Comparison of ENCODE assay signal across 8 cellular contexts in the genomic region with DNA sequence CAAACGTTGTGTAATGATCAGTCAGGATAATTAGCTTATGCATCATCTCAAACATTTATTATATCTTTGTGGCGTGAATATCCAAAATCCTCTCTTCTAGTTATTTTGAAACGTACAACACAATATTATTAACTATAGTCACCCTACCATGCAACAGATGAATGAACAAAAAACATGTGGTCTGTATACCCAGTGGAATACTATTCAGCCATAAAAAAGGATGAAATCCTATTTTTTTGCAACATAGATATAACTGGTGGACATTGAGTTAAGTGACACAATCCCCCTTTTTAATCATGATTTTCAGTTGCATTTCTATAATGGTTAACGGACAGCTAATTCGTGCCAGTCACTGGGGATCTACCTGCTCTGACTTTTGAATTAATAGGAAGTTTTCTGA.
"Had no signal": no experiment of that assay in that cellular context is flagged by ENCODE, and none has a peak within 500 bp of the region (broad histone marks: within the 10 kb centered on the region; RNA-seq: fewer than 3 reads in every experiment).

No MANE protein-coding gene starts in this region.

- FAIRE-seq: H54, HTR-8/SVneo had no signal

- H3K27ac ChIP-seq: GM23248 had no signal

- H3K9ac ChIP-seq: GM23248 had no signal

- H2AFZ ChIP-seq: GM23248 had no signal

- DNase-seq: GM23248, GOT3, H9, HCEC 1CT, HFFc6, KG1 had no signal

- H3K4me3 ChIP-seq: GM23248 had no signal
